Comparison of ENCODE assay signal across 11 cellular contexts in genomic region chr15:57477736-57478522, GRCh38.
A peak's percentile ranks its signal among the peaks of the same experiment; 100 is the strongest.
DNase-seq lines count a peak whose midpoint lies in the region; ATAC-seq and TF ChIP-seq lines count a peak whose summit lies in the region.
"Had no signal": no experiment of that assay in that cellular context is flagged by ENCODE, and none has a peak within 500 bp of the region (broad histone marks: within the 10 kb centered on the region; RNA-seq: fewer than 3 reads in every experiment).

No MANE protein-coding gene starts in this region.

- peak overlapping the region; percentile 75 to 83 for H3K27ac ChIP-seq in liver (ENCODE audit: low read depth in 1 of 2, low read length in 2 of 2)
- H3K27ac ChIP-seq: PC-9 had no signal

- TF ChIP-seq RAD21 in liver (IDR thresholded peaks at IDR 0.05): peak; percentile 41 to 44

- no peak overlapping the region for H3K4me3 Mint-ChIP-seq in naive thymus-derived CD8-positive, alpha-beta T cell
- H3K4me3 Mint-ChIP-seq: activated T-cell treated with anti-CD3 and anti-CD28 coated beads, Interleukin-2, amount 50 U/mL, for 4 hours had no signal

- H3K9ac ChIP-seq in liver (ENCODE audit: low read depth in 1 of 2, low read length in 2 of 2): peak overlapping the region in 1 of 2 donors; percentile 32

- peaks cover 0 to 17% (median 4%) of the 10 kb centered on the region in 4 donors for H3K36me3 ChIP-seq in liver (ENCODE audit: control insufficient read depth in 4 of 4, insufficient read depth in 3 of 4, low read depth in 1 of 4, low read length in 3 of 4)

- POLR2A ChIA-PET in naive thymus-derived CD8-positive, alpha-beta T cell (lab: Charles Lee): no interaction called here

- DNase-seq in COLO668 (lab: John Stamatoyannopoulos, UW; ENCODE audit: unreplicated experiment) (peak; percentile 84), UCSD-AML1 (lab: John Stamatoyannopoulos, UW; ENCODE audit: unreplicated experiment) (peak; percentile 32), foreskin melanocyte (no peak), T-helper 2 cell (no peak), dedifferentiated amniotic fluid mesenchymal stem cell (ENCODE audit: extremely low spot score) (no peak)
- no peak for DNase-seq in naive thymus-derived CD8-positive, alpha-beta T cell
- DNase-seq: activated T-cell treated with anti-CD3 and anti-CD28 coated beads, Interleukin-2, amount 50 U/mL, for 4 hours; NCI-H1694 treated with DMSO at 0.1 percent for 48 hours; PC-9 had no signal

- no peaks in the 10 kb centered on the region for H3K36me3 Mint-ChIP-seq in naive thymus-derived CD8-positive, alpha-beta T cell

- no peak overlapping the region for H3K4me3 ChIP-seq in liver (ENCODE audit: low read depth in 1 of 3, low read length in 3 of 3)
- H3K4me3 ChIP-seq: PC-9 had no signal

- H3K27me3 Mint-ChIP-seq in naive thymus-derived CD8-positive, alpha-beta T cell: peaks cover 16 to 38% (median 26%) of the 10 kb centered on the region in 5 donors

- H3K9me3 ChIP-seq in liver (ENCODE audit: control insufficient read depth in 4 of 4, low read length in 3 of 4): no peaks in the 10 kb centered on the region

- no peaks in the 10 kb centered on the region for H3K4me1 Mint-ChIP-seq in naive thymus-derived CD8-positive, alpha-beta T cell

- H3K4me1 ChIP-seq in liver (ENCODE audit: control insufficient read depth in 4 of 4, insufficient read depth in 4 of 4, low read length in 3 of 4): peaks cover 13 to 54% (median 37%) of the 10 kb centered on the region in 4 donors

- TF ChIP-seq CTCF in liver (IDR thresholded peaks at IDR 0.05; ENCODE audit: low read depth, low read length, missing input control): no peak

- 40% methylated on average over 9 of the region's 9 CpGs for WGBS in liver

- H3K27ac Mint-ChIP-seq in naive thymus-derived CD8-positive, alpha-beta T cell: no peak overlapping the region

- ATAC-seq in GM21423 (IDR thresholded peaks at IDR 0.05; ENCODE audit: unreplicated experiment): peak; percentile 81
- no peak for ATAC-seq in naive thymus-derived CD8-positive, alpha-beta T cell
- ATAC-seq: activated T-cell treated with anti-CD3 and anti-CD28 coated beads, Interleukin-2, amount 50 U/mL, for 4 hours had no signal

- no peaks in the 10 kb centered on the region for H3K27me3 ChIP-seq in liver (ENCODE audit: control insufficient read depth in 4 of 4, insufficient read depth in 4 of 4, low read length in 3 of 4)

- no peaks in the 10 kb centered on the region for H3K9me3 Mint-ChIP-seq in naive thymus-derived CD8-positive, alpha-beta T cell
- H3K9me3 Mint-ChIP-seq: activated T-cell treated with anti-CD3 and anti-CD28 coated beads, Interleukin-2, amount 50 U/mL, for 4 hours had no signal

TF ChIP-seq in liver, 16 proteins besides CTCF, POLR2A, EP300 and RAD21:
- TF ChIP-seq HNF4G (IDR thresholded peaks at IDR 0.05) (peak; percentile 57), HNF4A (conservative IDR thresholded peaks at IDR 0.05) (peak; percentile 81 to 84), SP1 (IDR thresholded peaks at IDR 0.05) (peak; percentile 94), ZBTB33 (IDR thresholded peaks at IDR 0.05) (peak; percentile 81), TAF1 (conservative IDR thresholded peaks at IDR 0.05) (peak; percentile 86), GABPA (IDR thresholded peaks at IDR 0.05 in 1 of 2, conservative IDR thresholded peaks at IDR 0.05 in 1 of 2) (peak in 1 of 2 donors; percentile 69), JUND (IDR thresholded peaks at IDR 0.05) (peak in 1 of 2 donors; percentile 46), YY1 (IDR thresholded peaks at IDR 0.05) (peak; percentile 61), FOXA2 (IDR thresholded peaks at IDR 0.05) (peak; percentile 87), NR2F2 (IDR thresholded peaks at IDR 0.05) (peak; percentile 65), EGR1 (IDR thresholded peaks at IDR 0.05; ENCODE audit: low read depth in 2 of 2) (peak in 1 of 2 donors; percentile 70), FOXA1 (IDR thresholded peaks at IDR 0.05) (peak; percentile 81), RXRA (IDR thresholded peaks at IDR 0.05) (peak; percentile 94 to 95), ATF3 (IDR thresholded peaks at IDR 0.05) (no peak)
- TF ChIP-seq, protein P1, sequence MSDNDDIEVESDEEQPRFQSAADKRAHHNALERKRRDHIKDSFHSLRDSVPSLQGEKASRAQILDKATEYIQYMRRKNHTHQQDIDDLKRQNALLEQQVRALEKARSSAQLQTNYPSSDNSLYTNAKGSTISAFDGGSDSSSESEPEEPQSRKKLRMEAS (IDR thresholded peaks at IDR 0.05): peak; percentile 99
- TF ChIP-seq, protein P2, sequence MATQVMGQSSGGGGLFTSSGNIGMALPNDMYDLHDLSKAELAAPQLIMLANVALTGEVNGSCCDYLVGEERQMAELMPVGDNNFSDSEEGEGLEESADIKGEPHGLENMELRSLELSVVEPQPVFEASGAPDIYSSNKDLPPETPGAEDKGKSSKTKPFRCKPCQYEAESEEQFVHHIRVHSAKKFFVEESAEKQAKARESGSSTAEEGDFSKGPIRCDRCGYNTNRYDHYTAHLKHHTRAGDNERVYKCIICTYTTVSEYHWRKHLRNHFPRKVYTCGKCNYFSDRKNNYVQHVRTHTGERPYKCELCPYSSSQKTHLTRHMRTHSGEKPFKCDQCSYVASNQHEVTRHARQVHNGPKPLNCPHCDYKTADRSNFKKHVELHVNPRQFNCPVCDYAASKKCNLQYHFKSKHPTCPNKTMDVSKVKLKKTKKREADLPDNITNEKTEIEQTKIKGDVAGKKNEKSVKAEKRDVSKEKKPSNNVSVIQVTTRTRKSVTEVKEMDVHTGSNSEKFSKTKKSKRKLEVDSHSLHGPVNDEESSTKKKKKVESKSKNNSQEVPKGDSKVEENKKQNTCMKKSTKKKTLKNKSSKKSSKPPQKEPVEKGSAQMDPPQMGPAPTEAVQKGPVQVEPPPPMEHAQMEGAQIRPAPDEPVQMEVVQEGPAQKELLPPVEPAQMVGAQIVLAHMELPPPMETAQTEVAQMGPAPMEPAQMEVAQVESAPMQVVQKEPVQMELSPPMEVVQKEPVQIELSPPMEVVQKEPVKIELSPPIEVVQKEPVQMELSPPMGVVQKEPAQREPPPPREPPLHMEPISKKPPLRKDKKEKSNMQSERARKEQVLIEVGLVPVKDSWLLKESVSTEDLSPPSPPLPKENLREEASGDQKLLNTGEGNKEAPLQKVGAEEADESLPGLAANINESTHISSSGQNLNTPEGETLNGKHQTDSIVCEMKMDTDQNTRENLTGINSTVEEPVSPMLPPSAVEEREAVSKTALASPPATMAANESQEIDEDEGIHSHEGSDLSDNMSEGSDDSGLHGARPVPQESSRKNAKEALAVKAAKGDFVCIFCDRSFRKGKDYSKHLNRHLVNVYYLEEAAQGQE (IDR thresholded peaks at IDR 0.05): peak; percentile 71

Comparison
In these comparisons a context has a peak if more than half of its experiments do, and no peak if none do; other contexts are left out.
1. DNase-seq: peak in COLO668 (single experiment) and UCSD-AML1 (single experiment); none in foreskin melanocyte (single experiment), T-helper 2 cell (0 of 5), dedifferentiated amniotic fluid mesenchymal stem cell (single experiment) and naive thymus-derived CD8-positive, alpha-beta T cell (0 of 10).